ENCODE assay signal across 1 cellular context in the genomic region with DNA sequence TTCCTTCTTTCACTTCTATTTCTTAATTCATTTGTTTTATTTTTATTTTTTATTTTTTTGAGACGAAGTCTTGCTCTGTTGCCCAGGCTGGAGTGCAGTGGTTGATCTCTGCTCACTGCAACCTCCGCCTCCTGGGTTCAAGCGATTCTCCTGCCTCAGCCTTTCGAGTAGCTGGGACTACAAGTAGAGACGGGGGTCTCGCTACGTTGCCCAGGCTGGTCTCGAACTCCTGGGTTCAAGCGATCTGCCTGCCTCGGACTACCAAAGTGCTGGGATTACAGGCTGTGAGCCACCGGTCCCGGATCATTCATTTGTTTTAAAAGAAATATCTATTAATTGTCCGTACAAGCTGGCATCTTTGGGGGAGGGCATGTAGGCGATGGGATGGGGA.
A peak's percentile ranks its signal among the peaks of the same experiment; 100 is the strongest.
TF ChIP-seq lines count a peak whose summit lies in the region.

No MANE protein-coding gene starts in this region.

TF ChIP-seq in HepG2, 621 proteins besides CTCF, POLR2A, EP300 and RAD21:
- TF ChIP-seq GATAD2A (CRISPR knock-in tag; IDR thresholded peaks at IDR 0.05) (no peak), ZNF83 (CRISPR knock-in tag; IDR thresholded peaks at IDR 0.05; ENCODE audit: borderline replicate concordance) (no peak), MXD4 (CRISPR knock-in tag; IDR thresholded peaks at IDR 0.05) (no peak), ZNF207 (IDR thresholded peaks at IDR 0.05; ENCODE audit: borderline replicate concordance) (no peak), ZNF263 (CRISPR knock-in tag; IDR thresholded peaks at IDR 0.05) (no peak), ZNF121 (CRISPR knock-in tag; IDR thresholded peaks at IDR 0.05) (0 out of 2 replicates have a peak, but pooled peaks have one; percentile 23), ZNF850 (CRISPR knock-in tag; conservative IDR thresholded peaks at IDR 0.05) (0 out of 2 replicates have a peak, but pooled peaks have one; percentile 9)
- TF ChIP-seq, protein P1, sequence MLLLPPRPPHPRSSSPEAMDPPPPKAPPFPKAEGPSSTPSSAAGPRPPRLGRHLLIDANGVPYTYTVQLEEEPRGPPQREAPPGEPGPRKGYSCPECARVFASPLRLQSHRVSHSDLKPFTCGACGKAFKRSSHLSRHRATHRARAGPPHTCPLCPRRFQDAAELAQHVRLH (CRISPR knock-in tag; IDR thresholded peaks at IDR 0.05; ENCODE audit: borderline replicate concordance, low read depth), result no peak
- TF ChIP-seq, protein P2, sequence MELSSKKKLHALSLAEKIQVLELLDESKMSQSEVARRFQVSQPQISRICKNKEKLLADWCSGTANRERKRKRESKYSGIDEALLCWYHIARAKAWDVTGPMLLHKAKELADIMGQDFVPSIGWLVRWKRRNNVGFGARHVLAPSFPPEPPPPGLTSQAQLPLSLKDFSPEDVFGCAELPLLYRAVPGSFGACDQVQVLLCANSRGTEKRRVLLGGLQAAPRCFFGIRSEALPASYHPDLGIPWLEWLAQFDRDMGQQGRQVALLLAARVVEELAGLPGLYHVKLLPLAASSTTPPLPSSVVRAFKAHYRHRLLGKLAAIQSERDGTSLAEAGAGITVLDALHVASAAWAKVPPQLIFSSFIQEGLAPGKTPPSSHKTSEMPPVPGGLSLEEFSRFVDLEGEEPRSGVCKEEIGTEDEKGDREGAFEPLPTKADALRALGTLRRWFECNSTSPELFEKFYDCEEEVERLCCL (CRISPR knock-in tag; IDR thresholded peaks at IDR 0.05; ENCODE audit: borderline replicate concordance), result peak; percentile 68; the same call in 1 of the 2 replicates
